Comparison of ENCODE assay signal across 29 cellular contexts in genomic region chr1:12076425-12077005, GRCh38. TPM values are rescaled to one million over a fixed set of nuclear protein-coding genes. Genes with fewer than 3 reads are reported as not detected.
A peak's percentile ranks its signal among the peaks of the same experiment; 100 is the strongest.
DNase-seq lines count a peak whose midpoint lies in the region; TF ChIP-seq lines count a peak whose summit lies in the region.
"Had no signal": no experiment of that assay in that cellular context is flagged by ENCODE, and none has a peak within 500 bp of the region (broad histone marks: within the 10 kb centered on the region; RNA-seq: fewer than 3 reads in every experiment).

No MANE protein-coding gene starts in this region.

- peaks cover 10% of the 10 kb centered on the region for H3K4me1 Mint-ChIP-seq in activated naive CD4-positive, alpha-beta T cell treated with anti-CD3 and anti-CD28 coated beads, Interleukin-2, amount 10 ng/mL, durations not matched to agents 7 days and 5 days
- peaks cover 21% of the 10 kb centered on the region for H3K4me1 Mint-ChIP-seq in activated T-helper 2 cell treated with anti-CD3 and anti-CD28 coated beads, Interferon-gamma antibody, Interleukin-2, Interleukin-4, amounts not matched to agents 10 μg/mL and 5 μg/mL and 100 μg/mL, durations not matched to agents 14 hours and 24 hours and 36 hours (ENCODE audit: low read depth)
- peaks cover 19% of the 10 kb centered on the region for H3K4me1 Mint-ChIP-seq in nephron progenitor cell

- H3K9me3 ChIP-seq in tibial artery, result no peaks in the 10 kb centered on the region
- H3K9me3 ChIP-seq: A549, colonic mucosa, pancreas, testis had no signal

- H3K27ac Mint-ChIP-seq in activated naive CD4-positive, alpha-beta T cell treated with anti-CD3 and anti-CD28 coated beads, Interleukin-2, amount 10 ng/mL, durations not matched to agents 7 days and 5 days, result peak overlapping the region; percentile 7
- H3K27ac Mint-ChIP-seq in activated T-helper 2 cell treated with anti-CD3 and anti-CD28 coated beads, Interferon-gamma antibody, Interleukin-2, Interleukin-4, amounts not matched to agents 10 μg/mL and 5 μg/mL and 100 μg/mL, durations not matched to agents 14 hours and 24 hours and 36 hours, result peak overlapping the region; percentile 34
- peak overlapping the region; percentile 10 for H3K27ac Mint-ChIP-seq in nephron progenitor cell
- H3K27ac Mint-ChIP-seq: activated CD4-positive, alpha-beta T cell treated with anti-CD3 and anti-CD28 coated beads for 36 hours; HFFc6 had no signal

- H3K4me3 Mint-ChIP-seq in activated naive CD4-positive, alpha-beta T cell treated with anti-CD3 and anti-CD28 coated beads, Interleukin-2, amount 10 ng/mL, durations not matched to agents 7 days and 5 days, result no peak overlapping the region
- H3K4me3 Mint-ChIP-seq in activated T-helper 2 cell treated with anti-CD3 and anti-CD28 coated beads, Interferon-gamma antibody, Interleukin-2, Interleukin-4, amounts not matched to agents 10 μg/mL and 5 μg/mL and 100 μg/mL, durations not matched to agents 14 hours and 24 hours and 36 hours (ENCODE audit: low read depth), result no peak overlapping the region
- no peak overlapping the region for H3K4me3 Mint-ChIP-seq in nephron progenitor cell
- H3K4me3 Mint-ChIP-seq: activated CD4-positive, alpha-beta T cell treated with anti-CD3 and anti-CD28 coated beads for 36 hours; activated naive CD4-positive, alpha-beta T cell treated with anti-CD3 and anti-CD28 coated beads, Interleukin-2, amount 50 U/mL, for 24 hours; activated T-cell treated with anti-CD3 and anti-CD28 coated beads, Interleukin-2, amount 50 U/mL, for 4 hours; HFFc6; naive thymus-derived CD8-positive, alpha-beta T cell had no signal

- no peak for TF ChIP-seq CTCF in nephron progenitor cell (IDR thresholded peaks at IDR 0.05)
- no peak for TF ChIP-seq CTCF in tibial artery (IDR thresholded peaks at IDR 0.05)

- peaks cover 3% of the 10 kb centered on the region for H3K36me3 Mint-ChIP-seq in activated naive CD4-positive, alpha-beta T cell treated with anti-CD3 and anti-CD28 coated beads, Interleukin-2, amount 10 ng/mL, durations not matched to agents 7 days and 5 days
- H3K36me3 Mint-ChIP-seq in activated T-helper 2 cell treated with anti-CD3 and anti-CD28 coated beads, Interferon-gamma antibody, Interleukin-2, Interleukin-4, amounts not matched to agents 10 μg/mL and 5 μg/mL and 100 μg/mL, durations not matched to agents 14 hours and 24 hours and 36 hours (ENCODE audit: low read depth), result peaks cover 68% of the 10 kb centered on the region
- H3K36me3 Mint-ChIP-seq in nephron progenitor cell (ENCODE audit: low read depth), result no peaks in the 10 kb centered on the region
- H3K36me3 Mint-ChIP-seq: activated naive CD4-positive, alpha-beta T cell treated with anti-CD3 and anti-CD28 coated beads, Interleukin-2, amount 50 U/mL, for 24 hours; naive thymus-derived CD8-positive, alpha-beta T cell had no signal

- H3K4me3 ChIP-seq in tibial artery, result no peak overlapping the region
- H3K4me3 ChIP-seq: A549, colonic mucosa, pancreas, SK-N-MC, testis had no signal

- no peak for DNase-seq in activated naive CD4-positive, alpha-beta T cell treated with anti-CD3 and anti-CD28 coated beads, Interleukin-2, amount 10 ng/mL, durations not matched to agents 7 days and 5 days
- DNase-seq in activated naive CD4-positive, alpha-beta T cell (lab: John Stamatoyannopoulos, UW), result no peak
- DNase-seq in activated T-helper 2 cell treated with anti-CD3 and anti-CD28 coated beads, Interferon-gamma antibody, Interleukin-2, Interleukin-4, amounts not matched to agents 10 μg/mL and 5 μg/mL and 100 μg/mL, durations not matched to agents 14 hours and 24 hours and 36 hours (ENCODE audit: low spot score), result no peak
- DNase-seq in nephron progenitor cell (no peak), GF-D8 (lab: John Stamatoyannopoulos, UW) (no peak), tibial artery (no peak)
- no peak for DNase-seq in stimulated activated naive CD4-positive, alpha-beta T cell treated with Interleukin-2 at 50 U/mL for 16 hours (lab: John Stamatoyannopoulos, UW)
- DNase-seq in stimulated activated CD4-positive, alpha-beta T cell treated with anti-CD3 and anti-CD28 coated beads, Interleukin-4, amount 100 ng/mL, for 4 hours, result no peak
- DNase-seq: activated CD4-positive, alpha-beta T cell treated with anti-CD3 and anti-CD28 coated beads for 36 hours; activated T-cell treated with anti-CD3 and anti-CD28 coated beads, Interleukin-2, amount 50 U/mL, for 4 hours; AML-193; colonic mucosa; DMS153; effector CD8-positive, alpha-beta T cell; Kasumi-1; left ventricle myocardium superior; MV-4-11; naive thymus-derived CD8-positive, alpha-beta T cell; NCI-H146; NCI-H510A; pancreas; stimulated activated CD4-positive, alpha-beta T cell treated with anti-CD3 and anti-CD28 coated beads, Interleukin-4, amount 100 ng/mL, for 1 hour; stimulated activated naive CD4-positive, alpha-beta T cell had no signal

- peaks cover 32% of the 10 kb centered on the region for H3K27me3 Mint-ChIP-seq in activated naive CD4-positive, alpha-beta T cell treated with anti-CD3 and anti-CD28 coated beads, Interleukin-2, amount 10 ng/mL, durations not matched to agents 7 days and 5 days
- no peaks in the 10 kb centered on the region for H3K27me3 Mint-ChIP-seq in activated T-helper 2 cell treated with anti-CD3 and anti-CD28 coated beads, Interferon-gamma antibody, Interleukin-2, Interleukin-4, amounts not matched to agents 10 μg/mL and 5 μg/mL and 100 μg/mL, durations not matched to agents 14 hours and 24 hours and 36 hours (ENCODE audit: low read depth)
- peaks cover 10% of the 10 kb centered on the region for H3K27me3 Mint-ChIP-seq in nephron progenitor cell (ENCODE audit: low read depth, poor library complexity)
- H3K27me3 Mint-ChIP-seq: activated naive CD4-positive, alpha-beta T cell treated with anti-CD3 and anti-CD28 coated beads, Interleukin-2, amount 50 U/mL, for 24 hours had no signal

- H3K27ac ChIP-seq in tibial artery, result no peak overlapping the region
- H3K27ac ChIP-seq: A549, colonic mucosa, epithelial cell of prostate, pancreas, SK-N-MC, testis had no signal

- H3K27me3 ChIP-seq in tibial artery, result peaks cover 0 to 61% of the 10 kb centered on the region in 2 donors
- H3K27me3 ChIP-seq: colonic mucosa, pancreas, testis had no signal

- no peaks in the 10 kb centered on the region for H3K36me3 ChIP-seq in tibial artery
- H3K36me3 ChIP-seq: colonic mucosa, pancreas had no signal

- CTCF ChIA-PET in activated naive CD4-positive, alpha-beta T cell treated with anti-CD3 and anti-CD28 coated beads, Interleukin-2, amount 10 ng/mL, durations not matched to agents 7 days and 5 days (lab: Charles Lee), result interaction anchor here (1.1 kb wide), 1 partner anchor 9 kb away, joined by 3 read pairs; no protein-coding TSS in a partner anchor

- intact Hi-C loops in activated T-helper 2 cell treated with anti-CD3 and anti-CD28 coated beads, Interferon-gamma antibody, Interleukin-2, Interleukin-4, amounts not matched to agents 10 μg/mL and 5 μg/mL and 100 μg/mL, durations not matched to agents 14 hours and 24 hours and 36 hours (cut with micrococcal nuclease), result no loop called here
- intact Hi-C loops in tibial artery (cut with DNase I; ENCODE audit: low total_unique reads), result no loop called here

- peaks cover under 1% of the 10 kb centered on the region for H3K9me3 Mint-ChIP-seq in activated naive CD4-positive, alpha-beta T cell treated with anti-CD3 and anti-CD28 coated beads, Interleukin-2, amount 10 ng/mL, durations not matched to agents 7 days and 5 days
- peaks cover under 1% of the 10 kb centered on the region for H3K9me3 Mint-ChIP-seq in activated T-helper 2 cell treated with anti-CD3 and anti-CD28 coated beads, Interferon-gamma antibody, Interleukin-2, Interleukin-4, amounts not matched to agents 10 μg/mL and 5 μg/mL and 100 μg/mL, durations not matched to agents 14 hours and 24 hours and 36 hours
- peaks cover 15% of the 10 kb centered on the region for H3K9me3 Mint-ChIP-seq in nephron progenitor cell
- H3K9me3 Mint-ChIP-seq: activated naive CD4-positive, alpha-beta T cell treated with anti-CD3 and anti-CD28 coated beads, Interleukin-2, amount 50 U/mL, for 24 hours; activated T-cell treated with anti-CD3 and anti-CD28 coated beads, Interleukin-2, amount 50 U/mL, for 4 hours had no signal

- peaks cover 0 to 3% (median 0%) of the 10 kb centered on the region in 4 donors for H3K4me1 ChIP-seq in tibial artery
- H3K4me1 ChIP-seq: A549, colonic mucosa, pancreas, testis had no signal

RNA-seq across cellular contexts. Expression of gene TNFRSF8, which starts 13.4 kb away (rescaled TPM):
- total RNA-seq in activated T-helper 2 cell treated with anti-CD3 and anti-CD28 coated beads, Interferon-gamma antibody, Interleukin-2, Interleukin-4, amounts not matched to agents 10 μg/mL and 5 μg/mL and 100 μg/mL, durations not matched to agents 14 hours and 24 hours and 36 hours, result 65.0 and 65.5 TPM in 2 replicates
- total RNA-seq: naive thymus-derived CD8-positive, alpha-beta T cell had no signal

RNA-seq across cellular contexts. Expression of gene MIIP, which starts 57.2 kb away (rescaled TPM):
- total RNA-seq in activated T-helper 2 cell treated with anti-CD3 and anti-CD28 coated beads, Interferon-gamma antibody, Interleukin-2, Interleukin-4, amounts not matched to agents 10 μg/mL and 5 μg/mL and 100 μg/mL, durations not matched to agents 14 hours and 24 hours and 36 hours, result 85.8 and 91.2 TPM in 2 replicates
